8 cellular contexts compared by ENCODE assay signal in genomic region chr12:9649532-9649940, GRCh38. TPM values are rescaled to one million over a fixed set of nuclear protein-coding genes. Genes with fewer than 3 reads are reported as not detected.
DNase-seq lines count a peak whose midpoint lies in the region; ATAC-seq, FAIRE-seq and TF ChIP-seq lines count a peak whose summit lies in the region.

No MANE protein-coding gene starts in this region.

- peaks cover 0 to 15% (median 9%) of the 10 kb centered on the region in 5 donors for H3K9me3 Mint-ChIP-seq in CD8-positive, alpha-beta memory T cell
- peaks cover 12% of the 10 kb centered on the region for H3K9me3 Mint-ChIP-seq in activated naive CD4-positive, alpha-beta T cell treated with anti-CD3 and anti-CD28 coated beads for 36 hours
- H3K9me3 Mint-ChIP-seq in stimulated activated naive CD8-positive, alpha-beta T cell treated with anti-CD3 and anti-CD28 coated beads, Interleukin-15, Interleukin-2, amounts not matched to agents 100 ng/mL and 50 ng/mL, for 24 hours: peaks cover 12% of the 10 kb centered on the region

- peak overlapping the region; percentile 93 for H3K27ac ChIP-seq in CD8-positive, alpha-beta memory T cell (ENCODE audit: low read depth, low read length)
- H3K27ac ChIP-seq in kidney (ENCODE audit: low read depth in 2 of 2, low read length in 2 of 2): peak overlapping the region in 1 of 2 donors; percentile 93

- peak overlapping the region; percentile 90 to 99 (median 98) for H3K27ac Mint-ChIP-seq in CD8-positive, alpha-beta memory T cell
- peak overlapping the region; percentile 99 for H3K27ac Mint-ChIP-seq in activated naive CD4-positive, alpha-beta T cell treated with anti-CD3 and anti-CD28 coated beads for 36 hours
- H3K27ac Mint-ChIP-seq in stimulated activated naive CD8-positive, alpha-beta T cell treated with anti-CD3 and anti-CD28 coated beads, Interleukin-15, Interleukin-2, amounts not matched to agents 100 ng/mL and 50 ng/mL, for 24 hours: peak overlapping the region; percentile 99

- peak overlapping the region; percentile 85 to 99 (median 96) for H3K4me3 Mint-ChIP-seq in CD8-positive, alpha-beta memory T cell
- H3K4me3 Mint-ChIP-seq in activated naive CD4-positive, alpha-beta T cell treated with anti-CD3 and anti-CD28 coated beads for 36 hours: peak overlapping the region; percentile 95
- peak overlapping the region; percentile 100 for H3K4me3 Mint-ChIP-seq in stimulated activated naive CD8-positive, alpha-beta T cell treated with anti-CD3 and anti-CD28 coated beads, Interleukin-15, Interleukin-2, amounts not matched to agents 100 ng/mL and 50 ng/mL, for 24 hours

- no peak for TF ChIP-seq CTCF in kidney (IDR thresholded peaks at IDR 0.05; ENCODE audit: borderline replicate concordance, extremely low read depth, insufficient read depth)

- no peaks in the 10 kb centered on the region for H3K27me3 ChIP-seq in CD8-positive, alpha-beta memory T cell (ENCODE audit: insufficient read depth, low read length, poor library complexity, severe bottlenecking)

- H3K27me3 Mint-ChIP-seq in CD8-positive, alpha-beta memory T cell: peaks cover 0 to 7% of the 10 kb centered on the region in 2 donors
- no peaks in the 10 kb centered on the region for H3K27me3 Mint-ChIP-seq in activated naive CD4-positive, alpha-beta T cell treated with anti-CD3 and anti-CD28 coated beads for 36 hours (ENCODE audit: low read depth)
- H3K27me3 Mint-ChIP-seq in stimulated activated naive CD8-positive, alpha-beta T cell treated with anti-CD3 and anti-CD28 coated beads, Interleukin-15, Interleukin-2, amounts not matched to agents 100 ng/mL and 50 ng/mL, for 24 hours: peaks cover 4% of the 10 kb centered on the region

- intact Hi-C loops in activated naive CD4-positive, alpha-beta T cell treated with anti-CD3 and anti-CD28 coated beads for 36 hours (cut with micrococcal nuclease): loop anchor here (5.0 to 10.0 kb wide), 2 partner anchors 33 to 1075 kb away; partner anchors contain the start of gene YBX3
- intact Hi-C loops in kidney (cut with DNase I): no loop called here

- peaks cover 55 to 71% (median 69%) of the 10 kb centered on the region in 3 donors for H3K4me1 Mint-ChIP-seq in CD8-positive, alpha-beta memory T cell
- peaks cover 46% of the 10 kb centered on the region for H3K4me1 Mint-ChIP-seq in activated naive CD4-positive, alpha-beta T cell treated with anti-CD3 and anti-CD28 coated beads for 36 hours (ENCODE audit: low read depth)
- peaks cover 75% of the 10 kb centered on the region for H3K4me1 Mint-ChIP-seq in stimulated activated naive CD8-positive, alpha-beta T cell treated with anti-CD3 and anti-CD28 coated beads, Interleukin-15, Interleukin-2, amounts not matched to agents 100 ng/mL and 50 ng/mL, for 24 hours (ENCODE audit: low read depth)

- ATAC-seq in GM21423 (IDR thresholded peaks at IDR 0.05; ENCODE audit: unreplicated experiment): no peak
- ATAC-seq in HG03196 (IDR thresholded peaks at IDR 0.05; ENCODE audit: unreplicated experiment): no peak

- H3K9ac ChIP-seq in kidney (ENCODE audit: low read length in 2 of 2): peak overlapping the region; percentile 56 to 77

- H3K36me3 Mint-ChIP-seq in CD8-positive, alpha-beta memory T cell: peaks cover 25 to 52% (median 34%) of the 10 kb centered on the region in 3 donors
- H3K36me3 Mint-ChIP-seq in activated naive CD4-positive, alpha-beta T cell treated with anti-CD3 and anti-CD28 coated beads for 36 hours (ENCODE audit: low read depth): peaks cover 76% of the 10 kb centered on the region
- peaks cover 73% of the 10 kb centered on the region for H3K36me3 Mint-ChIP-seq in stimulated activated naive CD8-positive, alpha-beta T cell treated with anti-CD3 and anti-CD28 coated beads, Interleukin-15, Interleukin-2, amounts not matched to agents 100 ng/mL and 50 ng/mL, for 24 hours (ENCODE audit: low read depth)

- DNase-seq in CD8-positive, alpha-beta memory T cell: peak in 1 of 5 donors; percentile 46
- no peak for DNase-seq in Jurkat, Clone E6-1 (ENCODE audit: low read depth, low spot score)
- peak; percentile 48 for DNase-seq in activated naive CD4-positive, alpha-beta T cell treated with anti-CD3 and anti-CD28 coated beads for 36 hours
- DNase-seq in kidney: no peak
- DNase-seq in COLO829 (ENCODE audit: low spot score): no peak

- H3K9me3 ChIP-seq in CD8-positive, alpha-beta memory T cell (ENCODE audit: low read length): no peaks in the 10 kb centered on the region
- no peaks in the 10 kb centered on the region for H3K9me3 ChIP-seq in kidney (ENCODE audit: control insufficient read depth in 1 of 2, low read length in 2 of 2)

- CTCF ChIA-PET in CD8-positive, alpha-beta memory T cell (lab: Charles Lee): interaction anchor here (1.4 kb wide), 1 partner anchor 58 kb away, joined by 4 read pairs; no protein-coding TSS in a partner anchor
- CTCF ChIA-PET in activated naive CD4-positive, alpha-beta T cell treated with anti-CD3 and anti-CD28 coated beads for 36 hours (lab: Charles Lee): interaction anchor here (1.9 to 2.1 kb wide), 2 partner anchors 19 to 27 kb away, joined by 7 to 10 read pairs; partner anchors contain the start of gene CLEC2D

- H3K36me3 ChIP-seq in CD8-positive, alpha-beta memory T cell (ENCODE audit: insufficient read depth, low read length): peaks cover 9% of the 10 kb centered on the region
- H3K36me3 ChIP-seq in kidney (ENCODE audit: control insufficient read depth in 1 of 2, insufficient read depth in 2 of 2, low read length in 2 of 2): no peaks in the 10 kb centered on the region

- POLR2A ChIA-PET in CD8-positive, alpha-beta memory T cell (lab: Charles Lee): interaction anchor here (0.6 to 3.0 kb wide), 3 partner anchors 20 to 109 kb away, joined by 3 to 44 read pairs (median 12); partner anchors contain the start of gene CLEC2D

- FAIRE-seq in kidney (lab: Jason Lieb, UNC): no peak

- H3K4me3 ChIP-seq in CD8-positive, alpha-beta memory T cell (ENCODE audit: low read length): peak overlapping the region; percentile 92
- peak overlapping the region; percentile 61 for H3K4me3 ChIP-seq in Jurkat, Clone E6-1 (ENCODE audit: low read length)
- H3K4me3 ChIP-seq in kidney (ENCODE audit: low read length in 2 of 2): peak overlapping the region; percentile 83 to 84

- H3K4me1 ChIP-seq in CD8-positive, alpha-beta memory T cell (ENCODE audit: insufficient read depth, low read length): peaks cover 55% of the 10 kb centered on the region
- H3K4me1 ChIP-seq in kidney (ENCODE audit: control insufficient read depth in 1 of 2, insufficient read depth in 1 of 2, low read depth in 1 of 2, low read length in 2 of 2): peaks cover 0 to 3% of the 10 kb centered on the region in 2 donors

RNA-seq across cellular contexts. Expression of gene CLEC2D, which starts 20.0 kb away (rescaled TPM):
- total RNA-seq in CD8-positive, alpha-beta memory T cell: 100 to 1,000 TPM; 320 to 340 TPM
- polyA plus RNA-seq in CD8-positive, alpha-beta memory T cell: 311 TPM
- polyA plus RNA-seq in Jurkat, Clone E6-1 (2012; ENCODE audit: insufficient read depth, insufficient read length): 9.1 TPM
- 100 to 1,000 TPM; 176 to 184 TPM for total RNA-seq in activated naive CD4-positive, alpha-beta T cell treated with anti-CD3 and anti-CD28 coated beads for 36 hours
- total RNA-seq in kidney: 22.4 TPM
- polyA plus RNA-seq in kidney (ENCODE audit: insufficient read depth, low read depth, low replicate concordance): 2.5 TPM

RNA-seq across cellular contexts. Expression of gene KLRB1, which starts 41.8 kb away (rescaled TPM):
- 1 to 10 TPM; 7.6 TPM for total RNA-seq in CD8-positive, alpha-beta memory T cell
- 249 TPM for polyA plus RNA-seq in CD8-positive, alpha-beta memory T cell
- not detected for polyA plus RNA-seq in Jurkat, Clone E6-1 (2012; ENCODE audit: insufficient read depth, insufficient read length)
- total RNA-seq in activated naive CD4-positive, alpha-beta T cell treated with anti-CD3 and anti-CD28 coated beads for 36 hours: under 1 TPM in 1 of 2 experiments, not detected in 1; 0.25 TPM
- 3.0 TPM for total RNA-seq in kidney
- 0.73 TPM for polyA plus RNA-seq in kidney (ENCODE audit: insufficient read depth, low read depth, low replicate concordance)
